In the genomic region with DNA sequence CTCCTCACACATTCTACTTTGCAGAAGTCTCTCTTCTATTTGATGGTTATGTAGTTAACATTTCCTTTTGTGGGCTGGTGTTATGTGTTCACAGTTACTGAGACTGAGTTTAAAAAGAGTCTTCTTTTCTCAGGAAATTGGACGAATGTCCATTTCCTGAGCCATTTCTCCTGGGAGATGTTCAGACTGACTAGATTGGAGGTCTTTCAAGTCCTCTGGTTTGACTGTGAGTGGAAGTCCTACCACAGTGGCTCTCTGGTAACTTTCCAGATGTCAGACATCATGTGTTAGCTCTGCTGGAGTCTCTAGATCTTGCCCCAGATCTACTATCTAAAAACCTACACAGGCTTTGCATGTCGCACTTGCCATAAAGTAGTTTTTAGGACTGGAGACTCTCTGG, we compare ENCODE assay signal across 15 cellular contexts.
DNase-seq lines count a peak whose midpoint lies in the region; ATAC-seq and TF ChIP-seq lines count a peak whose summit lies in the region.
"Had no signal": no experiment of that assay in that cellular context is flagged by ENCODE, and none has a peak within 500 bp of the region (broad histone marks: within the 10 kb centered on the region; RNA-seq: fewer than 3 reads in every experiment).

No MANE protein-coding gene starts in this region.

- H3K27ac ChIP-seq in left ventricle myocardium inferior (replicated peaks) (peak overlapping the region; percentile 74), subcutaneous abdominal adipose tissue (ENCODE audit: low read depth, low read length) (peak overlapping the region; percentile 38), right lobe of liver (no peak overlapping the region)
- H3K27ac ChIP-seq: C4-2B had no signal

- H3K36me3 ChIP-seq in left ventricle myocardium inferior, result no peaks in the 10 kb centered on the region
- no peaks in the 10 kb centered on the region for H3K36me3 ChIP-seq in subcutaneous abdominal adipose tissue (ENCODE audit: control insufficient read depth in 5 of 5, insufficient read depth in 5 of 5, low read length in 5 of 5)
- H3K36me3 ChIP-seq in right lobe of liver, result no peaks in the 10 kb centered on the region
- H3K36me3 ChIP-seq: BE2C had no signal

- no peaks in the 10 kb centered on the region for H3K4me1 ChIP-seq in left ventricle myocardium inferior
- H3K4me1 ChIP-seq in subcutaneous abdominal adipose tissue (ENCODE audit: control insufficient read depth in 5 of 5, insufficient read depth in 5 of 5, low read length in 5 of 5), result peaks cover 2 to 20% (median 16%) of the 10 kb centered on the region in 5 donors
- no peaks in the 10 kb centered on the region for H3K4me1 ChIP-seq in right lobe of liver

- WGBS in right lobe of liver (ENCODE audit: insufficient coverage, low coverage, low lambda C conversion rate, missing lambda C conversion rate), result 33% methylated on average over 1 of the region's 2 CpGs

- no peak overlapping the region for H3K9ac ChIP-seq in subcutaneous abdominal adipose tissue (ENCODE audit: low read length in 5 of 5)

- peaks cover 25% of the 10 kb centered on the region for H3K9me3 ChIP-seq in left ventricle myocardium inferior (replicated peaks)
- peaks cover 10 to 20% (median 15%) of the 10 kb centered on the region in 5 donors for H3K9me3 ChIP-seq in subcutaneous abdominal adipose tissue (ENCODE audit: control insufficient read depth in 5 of 5, low read length in 5 of 5)
- H3K9me3 ChIP-seq in right lobe of liver, result peaks cover 0 to 4% (median 0%) of the 10 kb centered on the region in 4 donors
- H3K9me3 ChIP-seq: BE2C had no signal

- no peak for TF ChIP-seq CTCF in left ventricle myocardium inferior (IDR thresholded peaks at IDR 0.05; ENCODE audit: borderline replicate concordance)
- TF ChIP-seq CTCF in right lobe of liver (IDR thresholded peaks at IDR 0.05), result no peak

- ATAC-seq in Right ventricle myocardium superior (ENCODE audit: poor library complexity) (peak; percentile 62), right lobe of liver (no peak)
- ATAC-seq: GM12878, GM23338 had no signal

- intact Hi-C loops in Right ventricle myocardium superior (cut with DNase I) (no loop called here), left ventricle myocardium inferior (cut with micrococcal nuclease) (no loop called here), right lobe of liver (cut with DNase I) (no loop called here)

- no peak overlapping the region for H3K4me3 ChIP-seq in left ventricle myocardium inferior
- H3K4me3 ChIP-seq in subcutaneous abdominal adipose tissue (ENCODE audit: low read depth in 1 of 5, low read length in 5 of 5), result no peak overlapping the region
- no peak overlapping the region for H3K4me3 ChIP-seq in right lobe of liver
- H3K4me3 ChIP-seq: GM12878, GM23338 had no signal

- H3K27me3 ChIP-seq in left ventricle myocardium inferior (ENCODE audit: low read depth) (peaks cover 28% of the 10 kb centered on the region), subcutaneous abdominal adipose tissue (ENCODE audit: control insufficient read depth in 5 of 5, insufficient read depth in 4 of 5, low read length in 5 of 5) (peaks cover 0 to 9% (median 0%) of the 10 kb centered on the region in 5 donors), right lobe of liver (no peaks in the 10 kb centered on the region)
- H3K27me3 ChIP-seq: BE2C had no signal

- no peak for TF ChIP-seq POLR2A in right lobe of liver (IDR thresholded peaks at IDR 0.05)

- DNase-seq in Right ventricle myocardium superior (no peak), left ventricle myocardium inferior (no peak), inferior parietal cortex (ENCODE audit: extremely low spot score) (peak; percentile 11), midbrain (lab: John Stamatoyannopoulos, UW) (no peak), right lobe of liver (no peak), A172 (ENCODE audit: low spot score) (no peak)
- DNase-seq: BE2C; CD4-positive, alpha-beta memory T cell; DMS79; H9; IMR-90 had no signal

Comparison
In these comparisons a context has a peak if more than half of its experiments do, and no peak if none do; other contexts are left out.
1. H3K27ac ChIP-seq: peak in left ventricle myocardium inferior (single experiment) and subcutaneous abdominal adipose tissue (single experiment); none in right lobe of liver (0 of 3).